Comparison of ENCODE assay signal across 6 cellular contexts in the genomic region with DNA sequence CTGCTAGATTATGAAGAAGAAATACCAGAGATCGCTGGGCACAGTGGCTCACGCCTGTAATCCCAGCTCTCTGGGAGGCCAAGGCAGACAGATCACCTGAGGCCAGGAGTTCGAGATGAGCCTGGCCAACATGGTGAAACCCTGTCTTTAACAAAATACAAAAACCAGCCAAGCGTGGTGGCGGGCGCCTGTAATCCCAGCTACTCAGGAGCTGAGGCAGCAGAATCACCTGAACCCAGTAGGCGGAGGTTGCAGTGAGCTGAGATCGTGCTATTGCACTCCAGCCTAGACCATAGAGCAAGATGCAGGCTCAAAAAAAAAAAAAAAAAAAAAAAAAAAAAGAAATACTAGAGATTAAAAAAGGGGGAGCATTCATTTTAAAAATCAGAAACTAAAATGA.
A peak's percentile ranks its signal among the peaks of the same experiment; 100 is the strongest.
DNase-seq lines count a peak whose midpoint lies in the region; ATAC-seq and TF ChIP-seq lines count a peak whose summit lies in the region.
"Not testable (repeated sequence)": the region's sequence is repeated elsewhere in the genome, so short reads cannot be mapped to it uniquely, and the experiment has no call there.

No MANE protein-coding gene starts in this region.

- H3K4me1 ChIP-seq in GM23338 (ENCODE audit: insufficient read depth) (peaks cover 19% of the 10 kb centered on the region), osteoblast (ENCODE audit: insufficient read depth, low read length) (peaks cover 23% of the 10 kb centered on the region)

- H2AFZ ChIP-seq in GM23338 (peak overlapping the region; percentile 91; the same call in 1 of the 2 replicates), osteoblast (ENCODE audit: low read length) (peak overlapping the region; percentile 6)

- H3K27me3 ChIP-seq in GM23338 (ENCODE audit: insufficient read depth); osteoblast (ENCODE audit: insufficient read depth, low read length): not testable (repeated sequence)

- not testable (repeated sequence) for H3K27me3 Mint-ChIP-seq in GM23338 (ENCODE audit: insufficient read depth, low read depth, poor library complexity); brain; glutamatergic neuron (ENCODE audit: unreplicated experiment); nephron progenitor cell (ENCODE audit: low read depth, poor library complexity)

- H3K4me2 ChIP-seq in GM23338 = not testable (repeated sequence)
- peak overlapping the region; percentile 34 for H3K4me2 ChIP-seq in osteoblast (ENCODE audit: insufficient read depth, low read length)

- not testable (repeated sequence) for DNase-seq in GM23338 (ENCODE audit: low spot score); glutamatergic neuron; nephron progenitor cell; osteoblast (ENCODE audit: insufficient read length, low spot score, missing footprints)
- DNase-seq in NCI-H748 (lab: John Stamatoyannopoulos, UW; ENCODE audit: unreplicated experiment) = peak; percentile 29

- TF ChIP-seq CTCF in GM23338 (conservative IDR thresholded peaks at IDR 0.05; ENCODE audit: low read depth in 2 of 2); brain (conservative IDR thresholded peaks at IDR 0.05); glutamatergic neuron (IDR thresholded peaks at IDR 0.05; ENCODE audit: partially characterized antibody, unreplicated experiment); nephron progenitor cell (IDR thresholded peaks at IDR 0.05); osteoblast (IDR thresholded peaks at IDR 0.05; ENCODE audit: extremely low read depth, low read depth, low read length): not testable (repeated sequence)

- H4K20me1 ChIP-seq in GM23338 (replicated peaks; ENCODE audit: insufficient read depth); osteoblast (ENCODE audit: insufficient read depth, low read length): not testable (repeated sequence)

- peak; percentile 52 for ATAC-seq in GM23338

- H3K79me2 ChIP-seq in GM23338 (replicated peaks; ENCODE audit: insufficient read depth); osteoblast (ENCODE audit: insufficient read depth, low read length): not testable (repeated sequence)

- not testable (repeated sequence) for H3K4me3 ChIP-seq in GM23338
- peak overlapping the region; percentile 38 for H3K4me3 ChIP-seq in osteoblast (ENCODE audit: insufficient read depth, low read length)

- not testable (repeated sequence) for H3K27ac Mint-ChIP-seq in GM23338
- H3K27ac Mint-ChIP-seq in brain (peak overlapping the region in 3 of 5 experiments; percentile 69 to 97 (median 94)), glutamatergic neuron (ENCODE audit: unreplicated experiment) (peak overlapping the region; percentile 81), nephron progenitor cell (peak overlapping the region; percentile 13)

- H3K4me3 Mint-ChIP-seq in GM23338; glutamatergic neuron (ENCODE audit: unreplicated experiment): not testable (repeated sequence)
- peak overlapping the region in 2 of 5 experiments; percentile 42 to 69 for H3K4me3 Mint-ChIP-seq in brain
- peak overlapping the region; percentile 0 for H3K4me3 Mint-ChIP-seq in nephron progenitor cell

- not testable (repeated sequence) for H3K9me3 Mint-ChIP-seq in GM23338; brain; glutamatergic neuron (ENCODE audit: unreplicated experiment); nephron progenitor cell

- not testable (repeated sequence) for H3K36me3 ChIP-seq in GM23338 (ENCODE audit: insufficient read depth); osteoblast (ENCODE audit: insufficient read depth, low read length)

- not testable (repeated sequence) for H3K9me3 ChIP-seq in osteoblast (ENCODE audit: low read depth, low read length)

- H3F3A ChIP-seq in GM23338 (replicated peaks; ENCODE audit: low read depth) = not testable (repeated sequence)

- not testable (repeated sequence) for H3K27ac ChIP-seq in GM23338 (ENCODE audit: low read depth)
- H3K27ac ChIP-seq in osteoblast (ENCODE audit: low read depth, low read length) = peak overlapping the region; percentile 55

- not testable (repeated sequence) for H3K9me2 ChIP-seq in GM23338 (ENCODE audit: insufficient read depth)

- H3K4me1 Mint-ChIP-seq in GM23338 = peaks cover 29% of the 10 kb centered on the region
- peaks cover 92% of the 10 kb centered on the region for H3K4me1 Mint-ChIP-seq in brain
- peaks cover 28% of the 10 kb centered on the region for H3K4me1 Mint-ChIP-seq in glutamatergic neuron (ENCODE audit: low read depth, unreplicated experiment)
- H3K4me1 Mint-ChIP-seq in nephron progenitor cell = peaks cover 72% of the 10 kb centered on the region

- H3K36me3 Mint-ChIP-seq in GM23338 (ENCODE audit: low read depth); brain; glutamatergic neuron (ENCODE audit: unreplicated experiment); nephron progenitor cell (ENCODE audit: low read depth): not testable (repeated sequence)
